In the genomic region with DNA sequence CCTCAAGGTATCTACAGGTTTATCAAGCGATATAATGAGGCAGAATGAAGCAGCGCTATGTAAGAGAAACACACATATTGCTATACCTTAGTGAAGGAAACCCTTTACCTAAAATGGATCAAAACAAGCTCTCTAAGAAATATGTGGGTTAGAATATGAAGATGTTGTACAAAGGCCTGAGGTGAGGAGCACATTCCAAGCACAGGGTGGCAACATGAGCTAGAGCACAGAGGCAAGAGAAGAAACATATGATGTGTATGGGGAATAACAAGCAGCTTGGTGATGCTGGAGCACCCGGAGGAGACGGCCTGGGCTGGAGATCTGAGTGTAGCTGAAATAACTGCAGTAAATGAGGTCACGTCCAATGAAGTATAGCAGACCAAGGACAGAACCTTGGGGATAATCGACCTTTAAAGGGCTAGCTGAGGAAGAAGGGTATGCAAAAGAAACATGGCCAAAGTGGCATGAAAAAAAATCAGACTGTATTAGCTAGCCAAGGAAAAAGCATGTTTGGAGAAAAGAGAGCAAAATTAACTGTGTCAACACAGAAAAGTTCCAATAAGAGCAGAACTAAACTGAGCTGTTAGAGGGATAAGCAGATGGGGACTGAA, we compare ENCODE assay signal across 1 cellular context.
TF ChIP-seq lines count a peak whose summit lies in the region.

No MANE protein-coding gene starts in this region.

TF ChIP-seq in GM23338, 12 proteins besides CTCF, POLR2A, EP300 and RAD21 (continued from another document):
- TF ChIP-seq, protein P1, sequence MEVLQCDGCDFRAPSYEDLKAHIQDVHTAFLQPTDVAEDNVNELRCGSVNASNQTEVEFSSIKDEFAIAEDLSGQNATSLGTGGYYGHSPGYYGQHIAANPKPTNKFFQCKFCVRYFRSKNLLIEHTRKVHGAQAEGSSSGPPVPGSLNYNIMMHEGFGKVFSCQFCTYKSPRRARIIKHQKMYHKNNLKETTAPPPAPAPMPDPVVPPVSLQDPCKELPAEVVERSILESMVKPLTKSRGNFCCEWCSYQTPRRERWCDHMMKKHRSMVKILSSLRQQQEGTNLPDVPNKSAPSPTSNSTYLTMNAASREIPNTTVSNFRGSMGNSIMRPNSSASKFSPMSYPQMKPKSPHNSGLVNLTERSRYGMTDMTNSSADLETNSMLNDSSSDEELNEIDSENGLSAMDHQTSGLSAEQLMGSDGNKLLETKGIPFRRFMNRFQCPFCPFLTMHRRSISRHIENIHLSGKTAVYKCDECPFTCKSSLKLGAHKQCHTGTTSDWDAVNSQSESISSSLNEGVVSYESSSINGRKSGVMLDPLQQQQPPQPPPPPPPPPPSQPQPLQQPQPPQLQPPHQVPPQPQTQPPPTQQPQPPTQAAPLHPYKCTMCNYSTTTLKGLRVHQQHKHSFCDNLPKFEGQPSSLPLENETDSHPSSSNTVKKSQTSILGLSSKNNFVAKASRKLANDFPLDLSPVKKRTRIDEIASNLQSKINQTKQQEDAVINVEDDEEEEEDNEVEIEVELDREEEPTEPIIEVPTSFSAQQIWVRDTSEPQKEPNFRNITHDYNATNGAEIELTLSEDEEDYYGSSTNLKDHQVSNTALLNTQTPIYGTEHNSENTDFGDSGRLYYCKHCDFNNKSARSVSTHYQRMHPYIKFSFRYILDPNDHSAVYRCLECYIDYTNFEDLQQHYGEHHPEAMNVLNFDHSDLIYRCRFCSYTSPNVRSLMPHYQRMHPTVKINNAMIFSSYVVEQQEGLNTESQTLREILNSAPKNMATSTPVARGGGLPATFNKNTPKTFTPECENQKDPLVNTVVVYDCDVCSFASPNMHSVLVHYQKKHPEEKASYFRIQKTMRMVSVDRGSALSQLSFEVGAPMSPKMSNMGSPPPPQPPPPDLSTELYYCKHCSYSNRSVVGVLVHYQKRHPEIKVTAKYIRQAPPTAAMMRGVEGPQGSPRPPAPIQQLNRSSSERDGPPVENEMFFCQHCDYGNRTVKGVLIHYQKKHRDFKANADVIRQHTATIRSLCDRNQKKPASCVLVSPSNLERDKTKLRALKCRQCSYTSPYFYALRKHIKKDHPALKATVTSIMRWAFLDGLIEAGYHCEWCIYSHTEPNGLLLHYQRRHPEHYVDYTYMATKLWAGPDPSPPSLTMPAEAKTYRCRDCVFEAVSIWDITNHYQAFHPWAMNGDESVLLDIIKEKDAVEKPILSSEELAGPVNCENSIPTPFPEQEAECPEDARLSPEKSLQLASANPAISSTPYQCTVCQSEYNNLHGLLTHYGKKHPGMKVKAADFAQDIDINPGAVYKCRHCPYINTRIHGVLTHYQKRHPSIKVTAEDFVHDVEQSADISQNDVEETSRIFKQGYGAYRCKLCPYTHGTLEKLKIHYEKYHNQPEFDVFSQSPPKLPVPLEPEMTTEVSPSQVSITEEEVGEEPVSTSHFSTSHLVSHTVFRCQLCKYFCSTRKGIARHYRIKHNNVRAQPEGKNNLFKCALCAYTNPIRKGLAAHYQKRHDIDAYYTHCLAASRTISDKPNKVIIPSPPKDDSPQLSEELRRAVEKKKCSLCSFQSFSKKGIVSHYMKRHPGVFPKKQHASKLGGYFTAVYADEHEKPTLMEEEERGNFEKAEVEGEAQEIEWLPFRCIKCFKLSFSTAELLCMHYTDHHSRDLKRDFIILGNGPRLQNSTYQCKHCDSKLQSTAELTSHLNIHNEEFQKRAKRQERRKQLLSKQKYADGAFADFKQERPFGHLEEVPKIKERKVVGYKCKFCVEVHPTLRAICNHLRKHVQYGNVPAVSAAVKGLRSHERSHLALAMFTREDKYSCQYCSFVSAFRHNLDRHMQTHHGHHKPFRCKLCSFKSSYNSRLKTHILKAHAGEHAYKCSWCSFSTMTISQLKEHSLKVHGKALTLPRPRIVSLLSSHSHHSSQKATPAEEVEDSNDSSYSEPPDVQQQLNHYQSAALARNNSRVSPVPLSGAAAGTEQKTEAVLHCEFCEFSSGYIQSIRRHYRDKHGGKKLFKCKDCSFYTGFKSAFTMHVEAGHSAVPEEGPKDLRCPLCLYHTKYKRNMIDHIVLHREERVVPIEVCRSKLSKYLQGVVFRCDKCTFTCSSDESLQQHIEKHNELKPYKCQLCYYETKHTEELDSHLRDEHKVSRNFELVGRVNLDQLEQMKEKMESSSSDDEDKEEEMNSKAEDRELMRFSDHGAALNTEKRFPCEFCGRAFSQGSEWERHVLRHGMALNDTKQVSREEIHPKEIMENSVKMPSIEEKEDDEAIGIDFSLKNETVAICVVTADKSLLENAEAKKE (CRISPR knock-in tag; IDR thresholded peaks at IDR 0.05): no peak
- no peak for TF ChIP-seq NANOG (IDR thresholded peaks at IDR 0.05; ENCODE audit: borderline replicate concordance)
- TF ChIP-seq STAT1 (IDR thresholded peaks at IDR 0.05; ENCODE audit: unreplicated experiment): no peak
- TF ChIP-seq ZNF331 (CRISPR knock-in tag; IDR thresholded peaks at IDR 0.05; ENCODE audit: low read depth): no peak
- TF ChIP-seq, protein P2, sequence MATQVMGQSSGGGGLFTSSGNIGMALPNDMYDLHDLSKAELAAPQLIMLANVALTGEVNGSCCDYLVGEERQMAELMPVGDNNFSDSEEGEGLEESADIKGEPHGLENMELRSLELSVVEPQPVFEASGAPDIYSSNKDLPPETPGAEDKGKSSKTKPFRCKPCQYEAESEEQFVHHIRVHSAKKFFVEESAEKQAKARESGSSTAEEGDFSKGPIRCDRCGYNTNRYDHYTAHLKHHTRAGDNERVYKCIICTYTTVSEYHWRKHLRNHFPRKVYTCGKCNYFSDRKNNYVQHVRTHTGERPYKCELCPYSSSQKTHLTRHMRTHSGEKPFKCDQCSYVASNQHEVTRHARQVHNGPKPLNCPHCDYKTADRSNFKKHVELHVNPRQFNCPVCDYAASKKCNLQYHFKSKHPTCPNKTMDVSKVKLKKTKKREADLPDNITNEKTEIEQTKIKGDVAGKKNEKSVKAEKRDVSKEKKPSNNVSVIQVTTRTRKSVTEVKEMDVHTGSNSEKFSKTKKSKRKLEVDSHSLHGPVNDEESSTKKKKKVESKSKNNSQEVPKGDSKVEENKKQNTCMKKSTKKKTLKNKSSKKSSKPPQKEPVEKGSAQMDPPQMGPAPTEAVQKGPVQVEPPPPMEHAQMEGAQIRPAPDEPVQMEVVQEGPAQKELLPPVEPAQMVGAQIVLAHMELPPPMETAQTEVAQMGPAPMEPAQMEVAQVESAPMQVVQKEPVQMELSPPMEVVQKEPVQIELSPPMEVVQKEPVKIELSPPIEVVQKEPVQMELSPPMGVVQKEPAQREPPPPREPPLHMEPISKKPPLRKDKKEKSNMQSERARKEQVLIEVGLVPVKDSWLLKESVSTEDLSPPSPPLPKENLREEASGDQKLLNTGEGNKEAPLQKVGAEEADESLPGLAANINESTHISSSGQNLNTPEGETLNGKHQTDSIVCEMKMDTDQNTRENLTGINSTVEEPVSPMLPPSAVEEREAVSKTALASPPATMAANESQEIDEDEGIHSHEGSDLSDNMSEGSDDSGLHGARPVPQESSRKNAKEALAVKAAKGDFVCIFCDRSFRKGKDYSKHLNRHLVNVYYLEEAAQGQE (IDR thresholded peaks at IDR 0.05; ENCODE audit: unreplicated experiment): no peak
TF ChIP-seq in GM23338: peak in this region for 0.
